In the genomic region with DNA sequence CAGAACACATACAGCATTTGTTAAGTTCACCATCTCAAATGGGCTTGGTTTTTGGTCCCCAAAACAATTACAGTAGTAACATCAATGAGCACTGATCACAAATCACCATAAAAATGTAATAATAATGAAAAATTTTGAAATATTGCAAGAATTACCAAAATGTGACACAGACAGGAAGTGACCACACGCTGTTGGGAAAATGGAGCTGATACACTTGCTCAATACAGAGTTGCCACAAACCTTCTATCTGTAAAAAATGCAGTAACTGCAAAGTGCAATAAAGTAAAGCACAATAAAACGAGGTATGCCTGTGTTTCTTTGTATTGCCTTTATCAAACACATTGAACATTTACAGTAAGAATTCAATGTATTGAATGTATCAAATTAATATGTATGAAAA, we compare ENCODE assay signal across 15 cellular contexts.
"Had no signal": no experiment of that assay in that cellular context is flagged by ENCODE, and none has a peak within 500 bp of the region (broad histone marks: within the 10 kb centered on the region; RNA-seq: fewer than 3 reads in every experiment).

No MANE protein-coding gene starts in this region.

- H3K27me3 ChIP-seq: heart left ventricle, spleen had no signal

- H3K4me1 Mint-ChIP-seq: naive thymus-derived CD8-positive, alpha-beta T cell had no signal

- H3K36me3 Mint-ChIP-seq: type B pancreatic cell had no signal

- ATAC-seq: esophagus mucosa; mucosa of descending colon; naive thymus-derived CD8-positive, alpha-beta T cell; sciatic nerve had no signal

- H3K9me3 Mint-ChIP-seq: type B pancreatic cell had no signal

- H3K27ac Mint-ChIP-seq: naive thymus-derived CD8-positive, alpha-beta T cell; type B pancreatic cell had no signal

- H3K27me3 Mint-ChIP-seq: type B pancreatic cell had no signal

- DNase-seq: effector memory CD4-positive, alpha-beta T cell; heart left ventricle; hippocampal formation; kidney glomerular epithelial cell; mucosa of descending colon; naive thymus-derived CD8-positive, alpha-beta T cell; posterior cingulate gyrus; spleen; stimulated activated CD4-positive, alpha-beta T cell treated with anti-CD3 and anti-CD28 coated beads, Interleukin-15, amount 100 ng/mL, for 24 hours; stimulated activated CD4-positive, alpha-beta T cell treated with anti-CD3 and anti-CD28 coated beads, Interleukin-1b, Interleukin-23, amount 100 ng/mL, for 48 hours; stimulated activated CD4-positive, alpha-beta T cell treated with anti-CD3 and anti-CD28 coated beads, Interleukin-4, amount 100 ng/mL, for 4 hours; stimulated activated naive CD4-positive, alpha-beta T cell treated with Interleukin-2 at 50 U/mL for 16 hours had no signal

- H3K4me3 Mint-ChIP-seq: naive thymus-derived CD8-positive, alpha-beta T cell; type B pancreatic cell had no signal

- H3K27ac ChIP-seq: heart left ventricle had no signal

- H3K4me3 ChIP-seq: heart left ventricle, mucosa of descending colon, spleen had no signal
